In the genomic region with DNA sequence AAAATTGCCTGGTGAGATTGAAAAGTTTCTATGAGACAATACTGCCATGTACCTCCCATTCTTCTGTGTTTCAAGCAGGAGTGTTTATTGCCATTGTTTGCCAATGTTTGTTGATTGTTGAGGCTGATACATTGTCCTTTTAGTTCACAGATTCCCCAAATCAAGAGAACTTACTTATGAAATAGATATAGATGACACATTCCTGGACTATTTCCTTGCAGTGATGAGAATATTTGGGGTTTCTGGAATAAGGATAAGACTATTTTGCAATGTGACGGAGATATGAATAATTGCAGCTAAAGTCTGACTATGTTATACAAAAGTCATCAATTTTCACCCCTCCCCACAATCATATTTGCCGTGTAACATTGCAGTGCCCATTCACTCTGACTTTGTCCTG, we compare ENCODE assay signal across 34 cellular contexts.
"Had no signal": no experiment of that assay in that cellular context is flagged by ENCODE, and none has a peak within 500 bp of the region (broad histone marks: within the 10 kb centered on the region; RNA-seq: fewer than 3 reads in every experiment).

No MANE protein-coding gene starts in this region.

- H3K4me3 ChIP-seq: adrenal gland, gastrocnemius medialis, ovary, prostate gland, thoracic aorta had no signal

- H3K4me1 ChIP-seq: adrenal gland, gastrocnemius medialis, prostate gland had no signal

- H3K27ac ChIP-seq: adrenal gland, gastrocnemius medialis, neutrophil, ovary, prostate gland, thoracic aorta, VCaP had no signal

- ATAC-seq: esophagus mucosa; gastrocnemius medialis; left cardiac atrium; left ventricle myocardium superior; sciatic nerve; stimulated activated effector memory CD8-positive, alpha-beta T cell treated with anti-CD3 and anti-CD28 coated beads, Interleukin-12 subunit alpha, Interleukin-12 subunit beta, amount 100 ng/mL, for 72 hours had no signal

- H3K4me1 Mint-ChIP-seq: activated naive CD8-positive, alpha-beta T cell treated with anti-CD3 and anti-CD28 coated beads for 36 hours; brain; endodermal cell; nephron; stimulated activated effector memory CD8-positive, alpha-beta T cell treated with anti-CD3 and anti-CD28 coated beads, Interleukin-12 subunit alpha, Interleukin-12 subunit beta, amount 100 ng/mL, for 72 hours had no signal

- H3K9me3 ChIP-seq: adrenal gland, gastrocnemius medialis, neutrophil, ovary, prostate gland, thoracic aorta had no signal

- H3K9me3 Mint-ChIP-seq: activated naive CD8-positive, alpha-beta T cell treated with anti-CD3 and anti-CD28 coated beads for 36 hours; dendritic cell treated with granulocyte-macrophage colony-stimulating factor and Interleukin-4, amounts not matched to agents 40 ng/mL and 50 ng/mL, for 4 days; endodermal cell; nephron had no signal

- H3K4me3 Mint-ChIP-seq: activated naive CD4-positive, alpha-beta T cell treated with anti-CD3 and anti-CD28 coated beads for 36 hours; activated naive CD8-positive, alpha-beta T cell treated with anti-CD3 and anti-CD28 coated beads for 36 hours; activated T-helper 1 cell treated with anti-CD3 and anti-CD28 coated beads, Interleukin-12 subunit alpha, Interleukin-12 subunit beta, Interleukin-2, Interleukin-4 antibody, amounts not matched to agents 30 ng/mL and 10 ng/mL and 1 ng/mL, durations not matched to agents 14 hours and 24 hours and 36 hours; brain; dendritic cell treated with granulocyte-macrophage colony-stimulating factor and Interleukin-4, amounts not matched to agents 40 ng/mL and 50 ng/mL, for 4 days; endodermal cell; nephron; stimulated activated effector memory CD8-positive, alpha-beta T cell treated with anti-CD3 and anti-CD28 coated beads, Interleukin-12 subunit alpha, Interleukin-12 subunit beta, amount 100 ng/mL, for 72 hours; stimulated activated naive CD8-positive, alpha-beta T cell treated with anti-CD3 and anti-CD28 coated beads, Interleukin-15, Interleukin-2, amounts not matched to agents 100 ng/mL and 50 ng/mL, for 24 hours; T-helper 1 cell treated with Interleukin-12 subunit alpha and Interleukin-12 subunit beta and Interleukin-4 antibody, amounts not matched to agents 30 μg/mL and 1 μg/mL, for 36 hours had no signal

- H3K27ac Mint-ChIP-seq: activated naive CD4-positive, alpha-beta T cell treated with anti-CD3 and anti-CD28 coated beads for 36 hours; activated naive CD8-positive, alpha-beta T cell treated with anti-CD3 and anti-CD28 coated beads for 36 hours; activated T-helper 1 cell treated with anti-CD3 and anti-CD28 coated beads, Interleukin-12 subunit alpha, Interleukin-12 subunit beta, Interleukin-2, Interleukin-4 antibody, amounts not matched to agents 30 ng/mL and 10 ng/mL and 1 ng/mL, durations not matched to agents 14 hours and 24 hours and 36 hours; brain; dendritic cell treated with granulocyte-macrophage colony-stimulating factor and Interleukin-4, amounts not matched to agents 40 ng/mL and 50 ng/mL, for 4 days; endodermal cell; stimulated activated effector memory CD8-positive, alpha-beta T cell treated with anti-CD3 and anti-CD28 coated beads, Interleukin-12 subunit alpha, Interleukin-12 subunit beta, amount 100 ng/mL, for 72 hours; stimulated activated naive CD8-positive, alpha-beta T cell treated with anti-CD3 and anti-CD28 coated beads, Interleukin-15, Interleukin-2, amounts not matched to agents 100 ng/mL and 50 ng/mL, for 24 hours; T-helper 1 cell treated with Interleukin-12 subunit alpha and Interleukin-12 subunit beta and Interleukin-4 antibody, amounts not matched to agents 30 μg/mL and 1 μg/mL, for 36 hours had no signal

- H3K27me3 Mint-ChIP-seq: activated naive CD8-positive, alpha-beta T cell treated with anti-CD3 and anti-CD28 coated beads for 36 hours; brain; dendritic cell treated with granulocyte-macrophage colony-stimulating factor and Interleukin-4, amounts not matched to agents 40 ng/mL and 50 ng/mL, for 4 days; stimulated activated naive CD8-positive, alpha-beta T cell treated with anti-CD3 and anti-CD28 coated beads, Interleukin-15, Interleukin-2, amounts not matched to agents 100 ng/mL and 50 ng/mL, for 24 hours had no signal

- H3K36me3 Mint-ChIP-seq: activated naive CD8-positive, alpha-beta T cell treated with anti-CD3 and anti-CD28 coated beads for 36 hours; brain; stimulated activated effector memory CD8-positive, alpha-beta T cell treated with anti-CD3 and anti-CD28 coated beads, Interleukin-12 subunit alpha, Interleukin-12 subunit beta, amount 100 ng/mL, for 72 hours had no signal

- H3K36me3 ChIP-seq: adrenal gland, gastrocnemius medialis, neutrophil, ovary, prostate gland, thoracic aorta had no signal

- H3K27me3 ChIP-seq: adrenal gland, gastrocnemius medialis, neutrophil, ovary had no signal

- FAIRE-seq: keratinocyte, small intestine, TTC549 had no signal

- DNase-seq: activated CD4-positive, alpha-beta T cell treated with anti-CD3 and anti-CD28 coated beads for 4 hours; activated CD4-positive, alpha-beta T cell treated with anti-CD3 and anti-CD28 coated beads, Interleukin-2, amount 50 U/mL, for 4 hours; activated effector memory CD4-positive, alpha-beta T cell treated with anti-CD3 and anti-CD28 coated beads, Interleukin-2, amount 50 U/mL, for 16 hours; activated naive CD4-positive, alpha-beta T cell treated with anti-CD3 and anti-CD28 coated beads for 36 hours; activated naive CD8-positive, alpha-beta T cell treated with anti-CD3 and anti-CD28 coated beads for 36 hours; adrenal gland; aorta; central memory CD4-positive, alpha-beta T cell; endodermal cell; gastrocnemius medialis; glutamatergic neuron; left cardiac atrium; left ventricle myocardium superior; ovary; retina; small intestine; stimulated activated CD4-positive, alpha-beta T cell treated with anti-CD3 and anti-CD28 coated beads, Interleukin-4, amount 100 ng/mL, for 24 hours; T-helper 9 cell; trophoblast cell had no signal
